In the genomic region with DNA sequence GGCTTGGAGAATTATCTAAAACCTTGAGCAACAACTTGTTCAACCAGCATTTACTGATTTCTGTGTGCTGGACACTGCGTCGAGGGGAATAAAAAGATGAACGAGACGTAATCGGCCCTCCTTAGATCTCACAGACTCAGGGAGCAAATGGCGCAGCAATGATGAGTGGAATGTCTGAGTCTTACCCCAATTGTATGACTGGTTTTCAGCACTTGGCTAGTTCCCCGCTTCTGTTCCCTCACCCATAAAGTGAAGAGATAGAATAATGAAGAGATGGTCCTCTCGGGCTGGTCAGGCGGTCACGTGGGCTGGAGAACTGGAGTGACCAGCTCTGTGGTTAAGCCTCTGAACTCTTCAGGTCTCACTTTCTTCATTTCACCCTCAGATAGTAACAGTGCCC, we compare ENCODE assay signal across 5 cellular contexts.
TF ChIP-seq lines count a peak whose summit lies in the region.

No MANE protein-coding gene starts in this region.

TF ChIP-seq in SK-N-SH, 30 proteins besides CTCF, POLR2A, EP300 and RAD21:
- TF ChIP-seq, protein P1, sequence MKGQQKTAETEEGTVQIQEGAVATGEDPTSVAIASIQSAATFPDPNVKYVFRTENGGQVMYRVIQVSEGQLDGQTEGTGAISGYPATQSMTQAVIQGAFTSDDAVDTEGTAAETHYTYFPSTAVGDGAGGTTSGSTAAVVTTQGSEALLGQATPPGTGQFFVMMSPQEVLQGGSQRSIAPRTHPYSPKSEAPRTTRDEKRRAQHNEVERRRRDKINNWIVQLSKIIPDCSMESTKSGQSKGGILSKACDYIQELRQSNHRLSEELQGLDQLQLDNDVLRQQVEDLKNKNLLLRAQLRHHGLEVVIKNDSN (IDR thresholded peaks at IDR 0.05; ENCODE audit: borderline replicate concordance, low read depth) = no peak
- TF ChIP-seq MXI1 (IDR thresholded peaks at IDR 0.05; ENCODE audit: low read depth, low read length) = no peak
- no peak for TF ChIP-seq FOXM1 (IDR thresholded peaks at IDR 0.05; ENCODE audit: low read depth)
- TF ChIP-seq, protein P2, sequence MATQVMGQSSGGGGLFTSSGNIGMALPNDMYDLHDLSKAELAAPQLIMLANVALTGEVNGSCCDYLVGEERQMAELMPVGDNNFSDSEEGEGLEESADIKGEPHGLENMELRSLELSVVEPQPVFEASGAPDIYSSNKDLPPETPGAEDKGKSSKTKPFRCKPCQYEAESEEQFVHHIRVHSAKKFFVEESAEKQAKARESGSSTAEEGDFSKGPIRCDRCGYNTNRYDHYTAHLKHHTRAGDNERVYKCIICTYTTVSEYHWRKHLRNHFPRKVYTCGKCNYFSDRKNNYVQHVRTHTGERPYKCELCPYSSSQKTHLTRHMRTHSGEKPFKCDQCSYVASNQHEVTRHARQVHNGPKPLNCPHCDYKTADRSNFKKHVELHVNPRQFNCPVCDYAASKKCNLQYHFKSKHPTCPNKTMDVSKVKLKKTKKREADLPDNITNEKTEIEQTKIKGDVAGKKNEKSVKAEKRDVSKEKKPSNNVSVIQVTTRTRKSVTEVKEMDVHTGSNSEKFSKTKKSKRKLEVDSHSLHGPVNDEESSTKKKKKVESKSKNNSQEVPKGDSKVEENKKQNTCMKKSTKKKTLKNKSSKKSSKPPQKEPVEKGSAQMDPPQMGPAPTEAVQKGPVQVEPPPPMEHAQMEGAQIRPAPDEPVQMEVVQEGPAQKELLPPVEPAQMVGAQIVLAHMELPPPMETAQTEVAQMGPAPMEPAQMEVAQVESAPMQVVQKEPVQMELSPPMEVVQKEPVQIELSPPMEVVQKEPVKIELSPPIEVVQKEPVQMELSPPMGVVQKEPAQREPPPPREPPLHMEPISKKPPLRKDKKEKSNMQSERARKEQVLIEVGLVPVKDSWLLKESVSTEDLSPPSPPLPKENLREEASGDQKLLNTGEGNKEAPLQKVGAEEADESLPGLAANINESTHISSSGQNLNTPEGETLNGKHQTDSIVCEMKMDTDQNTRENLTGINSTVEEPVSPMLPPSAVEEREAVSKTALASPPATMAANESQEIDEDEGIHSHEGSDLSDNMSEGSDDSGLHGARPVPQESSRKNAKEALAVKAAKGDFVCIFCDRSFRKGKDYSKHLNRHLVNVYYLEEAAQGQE (IDR thresholded peaks at IDR 0.05; ENCODE audit: low read depth, low read length) = peak; percentile 63; the same call in 1 of the 2 replicates

TF ChIP-seq in SK-N-SH treated with all-trans-retinoic acid at 6 μM for 48 hours, 23 proteins besides CTCF, POLR2A, EP300 and RAD21 (continued from another document and continues in another):
- TF ChIP-seq ESRRG (CRISPR knock-in tag; IDR thresholded peaks at IDR 0.05) (no peak), TSHZ2 (CRISPR knock-in tag; IDR thresholded peaks at IDR 0.05) (no peak), SNAI2 (CRISPR knock-in tag; IDR thresholded peaks at IDR 0.05) (no peak), CSDC2 (CRISPR knock-in tag; IDR thresholded peaks at IDR 0.05) (no peak), ZNF8 (CRISPR knock-in tag; IDR thresholded peaks at IDR 0.05) (no peak), PPARA (CRISPR knock-in tag; IDR thresholded peaks at IDR 0.05; ENCODE audit: borderline replicate concordance) (no peak), ZNF565 (CRISPR knock-in tag; conservative IDR thresholded peaks at IDR 0.05; ENCODE audit: low read depth) (no peak)

TF ChIP-seq in Ishikawa, 13 proteins besides CTCF, POLR2A, EP300 and RAD21:
- TF ChIP-seq, protein P2 (IDR thresholded peaks at IDR 0.05; ENCODE audit: low read depth) = peak; percentile 75
- no peak for TF ChIP-seq TCF12 (IDR thresholded peaks at IDR 0.05; ENCODE audit: low read depth)
- no peak for TF ChIP-seq CEBPB (IDR thresholded peaks at IDR 0.05)
- TF ChIP-seq, protein P1 (IDR thresholded peaks at IDR 0.05) = peak; percentile 65

TF ChIP-seq in GM12878, 131 proteins besides CTCF, POLR2A, EP300 and RAD21 (continued from another document):
- TF ChIP-seq SUPT20H (IDR thresholded peaks at IDR 0.05; ENCODE audit: borderline replicate concordance, control insufficient read depth, low read depth, low read length) (no peak), STAT1 (conservative IDR thresholded peaks at IDR 0.05) (no peak), MTA2 (IDR thresholded peaks at IDR 0.05; ENCODE audit: low read depth) (no peak), PAX5 (IDR thresholded peaks at IDR 0.05; ENCODE audit: borderline replicate concordance, low read depth, low read length) (no peak)
- TF ChIP-seq, protein P2 (IDR thresholded peaks at IDR 0.05; ENCODE audit: low read depth, low read length) = peak; percentile 30; the same call in 1 of the 2 replicates

TF ChIP-seq in WTC11, 78 proteins besides CTCF, POLR2A, EP300 and RAD21:
- no peak for TF ChIP-seq FOXP1 (CRISPR knock-in tag; IDR thresholded peaks at IDR 0.05; ENCODE audit: borderline replicate concordance)
- TF ChIP-seq, protein P3, sequence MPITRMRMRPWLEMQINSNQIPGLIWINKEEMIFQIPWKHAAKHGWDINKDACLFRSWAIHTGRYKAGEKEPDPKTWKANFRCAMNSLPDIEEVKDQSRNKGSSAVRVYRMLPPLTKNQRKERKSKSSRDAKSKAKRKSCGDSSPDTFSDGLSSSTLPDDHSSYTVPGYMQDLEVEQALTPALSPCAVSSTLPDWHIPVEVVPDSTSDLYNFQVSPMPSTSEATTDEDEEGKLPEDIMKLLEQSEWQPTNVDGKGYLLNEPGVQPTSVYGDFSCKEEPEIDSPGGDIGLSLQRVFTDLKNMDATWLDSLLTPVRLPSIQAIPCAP (CRISPR knock-in tag; IDR thresholded peaks at IDR 0.05) = no peak
